In the genomic region with DNA sequence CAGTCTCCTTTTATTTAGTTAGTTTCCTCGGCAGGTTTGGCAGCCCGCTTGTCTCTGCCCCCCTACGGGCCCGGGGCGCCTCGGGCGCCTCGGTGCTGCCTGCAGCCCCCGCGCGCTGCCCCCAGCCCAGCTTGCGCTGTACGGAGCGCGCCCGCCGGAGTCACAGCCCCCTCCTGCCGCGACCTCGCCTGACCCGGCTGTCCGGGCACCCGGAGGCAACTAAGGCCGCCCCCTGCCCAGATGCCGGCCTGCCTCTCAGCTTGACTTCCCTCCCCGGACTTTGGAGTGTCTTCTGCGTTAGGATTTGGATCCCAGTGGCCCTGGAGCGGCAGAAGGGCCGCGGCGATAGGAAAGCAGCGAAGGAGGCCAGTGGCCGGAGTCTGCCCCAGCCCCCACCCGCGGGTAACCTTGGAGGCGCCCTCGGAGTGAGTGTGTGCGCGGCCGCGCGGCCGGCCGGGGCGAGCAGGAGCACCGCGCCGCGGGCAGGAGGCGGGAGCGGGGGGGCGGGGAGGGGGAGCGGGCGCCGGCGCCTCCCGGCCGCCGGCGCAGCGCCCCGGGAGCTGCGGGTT, we compare ENCODE assay signal across 8 cellular contexts. TPM values are rescaled to one million over a fixed set of nuclear protein-coding genes. Genes with fewer than 3 reads are reported as not detected.
DNase-seq lines count a peak whose midpoint lies in the region; ATAC-seq and TF ChIP-seq lines count a peak whose summit lies in the region.

No MANE protein-coding gene starts in this region.

- peak; percentile 46 to 72 for ATAC-seq in activated naive CD4-positive, alpha-beta T cell treated with anti-CD3 and anti-CD28 coated beads, Interleukin-2, amount 50 U/mL, for 72 hours
- ATAC-seq in omental fat pad (ENCODE audit: low FRiP score), result peak; percentile 93

- CTCF ChIA-PET in HEK293T (lab: Yijun Ruan, JAX), result interaction anchor here (1.0 kb wide), 1 partner anchor 212 kb away, joined by 4 read pairs; no protein-coding TSS in a partner anchor

- DNase-seq in stimulated activated CD4-positive, alpha-beta T cell treated with anti-CD3 and anti-CD28 coated beads, Interleukin-15, amount 100 ng/mL, for 24 hours, result peak; percentile 31
- DNase-seq in stimulated activated CD4-positive, alpha-beta T cell treated with anti-CD3 and anti-CD28 coated beads, Interleukin-4, amount 100 ng/mL, for 4 hours, result no peak
- DNase-seq in HEK293T (ENCODE audit: extremely low spot score) (no peak), NCI-H146 (lab: John Stamatoyannopoulos, UW) (peak; percentile 85), glutamatergic neuron (peak; percentile 43), omental fat pad (ENCODE audit: low spot score) (no peak), mesenteric fat pad (ENCODE audit: low spot score) (no peak)
- DNase-seq in activated naive CD4-positive, alpha-beta T cell treated with anti-CD3 and anti-CD28 coated beads, Interleukin-2, amount 50 U/mL, for 72 hours (ENCODE audit: low spot score in 2 of 2), result peak in 1 of 2 donors; percentile 10

- peak overlapping the region; percentile 77 for H3K4me3 Mint-ChIP-seq in glutamatergic neuron (ENCODE audit: unreplicated experiment)

- H3K9me3 Mint-ChIP-seq in activated naive CD4-positive, alpha-beta T cell treated with anti-CD3 and anti-CD28 coated beads, Interleukin-2, amount 50 U/mL, for 72 hours, result no peaks in the 10 kb centered on the region
- H3K9me3 Mint-ChIP-seq in glutamatergic neuron (ENCODE audit: unreplicated experiment), result peaks cover 9% of the 10 kb centered on the region

- peaks cover 7 to 11% of the 10 kb centered on the region in 2 donors for H3K36me3 Mint-ChIP-seq in activated naive CD4-positive, alpha-beta T cell treated with anti-CD3 and anti-CD28 coated beads, Interleukin-2, amount 50 U/mL, for 72 hours
- H3K36me3 Mint-ChIP-seq in glutamatergic neuron (ENCODE audit: unreplicated experiment), result no peaks in the 10 kb centered on the region

- no peak for TF ChIP-seq CTCF in glutamatergic neuron (IDR thresholded peaks at IDR 0.05; ENCODE audit: partially characterized antibody, unreplicated experiment)
- no peak for TF ChIP-seq CTCF in omental fat pad (IDR thresholded peaks at IDR 0.05)

- H3K27ac Mint-ChIP-seq in activated naive CD4-positive, alpha-beta T cell treated with anti-CD3 and anti-CD28 coated beads, Interleukin-2, amount 50 U/mL, for 72 hours, result peak overlapping the region in 1 of 2 donors; percentile 62
- no peak overlapping the region for H3K27ac Mint-ChIP-seq in glutamatergic neuron (ENCODE audit: unreplicated experiment)

- POLR2A ChIA-PET in HEK293T (lab: Yijun Ruan, JAX), result interaction anchor here (0.9 to 4.4 kb wide), 10 partner anchors 9 to 229 kb away, joined by 3 to 58 read pairs (median 4); partner anchors contain the start of genes CDKN2C and FAF1

- peaks cover 31% of the 10 kb centered on the region for H3K27me3 Mint-ChIP-seq in glutamatergic neuron (ENCODE audit: unreplicated experiment)

- peaks cover 6% of the 10 kb centered on the region for H3K4me1 Mint-ChIP-seq in glutamatergic neuron (ENCODE audit: low read depth, unreplicated experiment)

TF ChIP-seq in HEK293T, 16 proteins besides CTCF, POLR2A, EP300 and RAD21:
- no peak for TF ChIP-seq BHLHE40 (IDR thresholded peaks at IDR 0.05; ENCODE audit: borderline replicate concordance)
- TF ChIP-seq TARDBP (IDR thresholded peaks at IDR 0.05), result no peak
- TF ChIP-seq ARNT (IDR thresholded peaks at IDR 0.05), result no peak
- TF ChIP-seq ELF4 (IDR thresholded peaks at IDR 0.05), result no peak
- no peak for TF ChIP-seq SUZ12 (IDR thresholded peaks at IDR 0.05)
- TF ChIP-seq ZNF384 (IDR thresholded peaks at IDR 0.05), result no peak
- TF ChIP-seq FOXK2 (IDR thresholded peaks at IDR 0.05), result no peak
- peak; percentile 24; the same call in 1 of the 2 replicates for TF ChIP-seq FOXM1 (IDR thresholded peaks at IDR 0.05; ENCODE audit: borderline replicate concordance)

RNA-seq across cellular contexts. Expression of gene CDKN2C, which starts 7.6 kb away (rescaled TPM):
- total RNA-seq in activated naive CD4-positive, alpha-beta T cell treated with anti-CD3 and anti-CD28 coated beads, Interleukin-2, amount 50 U/mL, for 72 hours, result 1 to 10 TPM; 5.6 to 10.0 TPM
- total RNA-seq in glutamatergic neuron (ENCODE audit: unreplicated experiment) (1.3 TPM), omental fat pad (10 to 100 TPM; 20.0 to 82.8 (median 36.1) TPM), mesenteric fat pad (33.1 TPM)

RNA-seq across cellular contexts. Expression of gene FAF1, which starts 17.6 kb away (rescaled TPM):
- 100 to 1,000 TPM in 1 of 2 donors, 10 to 100 TPM in 1; 58.1 to 101 TPM for total RNA-seq in activated naive CD4-positive, alpha-beta T cell treated with anti-CD3 and anti-CD28 coated beads, Interleukin-2, amount 50 U/mL, for 72 hours
- 57.3 TPM for total RNA-seq in glutamatergic neuron (ENCODE audit: unreplicated experiment)
- 10 to 100 TPM; 32.3 to 51.4 (median 36.1) TPM for total RNA-seq in omental fat pad
- total RNA-seq in mesenteric fat pad, result 47.8 TPM

Comparison
In these comparisons a context has a peak if more than half of its experiments do, and no peak if none do; other contexts are left out.
1. DNase-seq: peak in stimulated activated CD4-positive, alpha-beta T cell treated with anti-CD3 and anti-CD28 coated beads, Interleukin-15, amount 100 ng/mL, for 24 hours (single experiment), NCI-H146 (single experiment) and glutamatergic neuron (single experiment); none in stimulated activated CD4-positive, alpha-beta T cell treated with anti-CD3 and anti-CD28 coated beads, Interleukin-4, amount 100 ng/mL, for 4 hours (0 of 2), HEK293T (single experiment), omental fat pad (single experiment) and mesenteric fat pad (single experiment).